In the genomic region with DNA sequence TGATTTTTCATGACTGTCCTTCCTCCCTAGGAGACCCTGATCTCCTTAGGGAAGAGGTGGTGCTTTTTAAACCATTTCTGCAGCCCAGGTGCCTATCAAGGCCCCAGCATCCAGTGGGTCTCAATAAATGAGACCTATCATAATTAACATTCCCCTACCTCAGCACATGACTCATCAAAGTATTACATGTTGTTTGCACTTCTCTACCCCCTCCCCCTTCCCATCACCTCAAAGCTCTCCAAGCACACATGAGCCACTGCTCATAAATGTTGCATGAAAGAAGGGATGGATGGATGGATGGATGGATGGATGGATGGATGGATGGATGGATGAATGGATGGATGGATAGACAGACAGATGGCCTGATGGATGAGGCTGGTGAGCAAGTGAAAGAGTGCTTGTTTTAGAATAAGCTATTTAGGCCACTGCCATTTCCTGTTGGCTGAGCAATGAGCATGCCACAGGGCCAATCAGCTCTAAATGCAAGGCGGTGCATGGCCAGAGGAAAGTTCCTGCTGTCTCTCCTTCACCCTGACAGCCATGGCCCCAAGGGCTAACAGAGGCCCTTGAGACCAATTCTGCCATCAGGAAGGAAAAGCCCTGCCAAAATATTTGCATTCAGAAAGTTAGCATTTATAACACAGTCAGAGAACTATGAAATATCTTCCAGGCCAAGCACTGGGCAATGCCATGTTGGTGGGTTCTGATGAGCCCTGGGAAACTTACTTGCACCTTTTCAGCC, we compare ENCODE assay signal across 28 cellular contexts. TPM values are rescaled to one million over a fixed set of nuclear protein-coding genes. Genes with fewer than 3 reads are reported as not detected.
"Had no signal": no experiment of that assay in that cellular context is flagged by ENCODE, and none has a peak within 500 bp of the region (broad histone marks: within the 10 kb centered on the region; RNA-seq: fewer than 3 reads in every experiment).

No MANE protein-coding gene starts in this region.

- ATAC-seq: activated T-cell treated with anti-CD3 and anti-CD28 coated beads, Interleukin-2, amount 50 U/mL, for 4 hours; effector memory CD8-positive, alpha-beta T cell; naive thymus-derived CD8-positive, alpha-beta T cell; WTC11 had no signal

- FAIRE-seq: astrocyte, endothelial cell of umbilical vein, frontal cortex had no signal

- DNase-seq: activated CD4-positive, alpha-beta T cell treated with anti-CD3 and anti-CD28 coated beads, Interleukin-2, amount 50 U/mL, for 4 hours; activated CD8-positive, alpha-beta memory T cell treated with anti-CD3 and anti-CD28 coated beads, Interleukin-2, amount 50 U/mL, for 48 hours; activated naive CD4-positive, alpha-beta T cell treated with Interleukin-2 at 50 U/mL for 16 hours; activated naive CD8-positive, alpha-beta T cell treated with anti-CD3 and anti-CD28 coated beads for 36 hours; activated T-cell treated with anti-CD3 and anti-CD28 coated beads, Interleukin-2, amount 50 U/mL, for 4 hours; colonic mucosa; dorsolateral prefrontal cortex; effector memory CD8-positive, alpha-beta T cell; glutamatergic neuron; hippocampal formation; left ventricle myocardium inferior; naive thymus-derived CD8-positive, alpha-beta T cell; retina; stimulated activated CD4-positive, alpha-beta T cell treated with anti-CD3 and anti-CD28 coated beads, Interleukin-4, amount 100 ng/mL, for 1 hour; stimulated activated naive CD4-positive, alpha-beta T cell; T-helper 9 cell had no signal

- H3K36me3 ChIP-seq: colonic mucosa, esophagus muscularis mucosa, left ventricle myocardium inferior, neural progenitor cell, thoracic aorta had no signal

- H3K4me3 ChIP-seq: colonic mucosa, dorsolateral prefrontal cortex, esophagus muscularis mucosa, left ventricle myocardium inferior, neural progenitor cell, thoracic aorta had no signal

- H3K27ac ChIP-seq: colonic mucosa, dorsolateral prefrontal cortex, esophagus muscularis mucosa, left ventricle myocardium inferior, neural progenitor cell, thoracic aorta had no signal

- H3K4me2 ChIP-seq: neural progenitor cell had no signal

- H3K4me1 ChIP-seq: colonic mucosa, esophagus muscularis mucosa, left ventricle myocardium inferior, neural progenitor cell had no signal

- H3K9me3 ChIP-seq: colonic mucosa, esophagus muscularis mucosa, left ventricle myocardium inferior, thoracic aorta had no signal

- H2AFZ ChIP-seq: neural progenitor cell had no signal

- H3K27me3 ChIP-seq: colonic mucosa, neural progenitor cell had no signal

- H3K9ac ChIP-seq: neural progenitor cell had no signal

RNA-seq across cellular contexts. Expression of gene STEAP3, which starts 20.9 kb away (rescaled TPM):
- total RNA-seq: naive thymus-derived CD8-positive, alpha-beta T cell had no signal

RNA-seq across cellular contexts. Expression of gene C1QL2, which starts 44.2 kb away (rescaled TPM):
- total RNA-seq: activated CD8-positive, alpha-beta memory T cell treated with anti-CD3 and anti-CD28 coated beads for 36 hours; activated naive CD8-positive, alpha-beta T cell treated with anti-CD3 and anti-CD28 coated beads for 36 hours; activated T-cell treated with anti-CD3 and anti-CD28 coated beads, Interleukin-2, amount 50 U/mL, for 4 hours; colonic mucosa; endothelial cell of umbilical vein; esophagus muscularis mucosa; left ventricle myocardium inferior; lung microvascular endothelial cell; mesothelial cell of epicardium; naive thymus-derived CD8-positive, alpha-beta T cell; omental fat pad; posterior vena cava; thoracic aorta had no signal
- polyA plus RNA-seq: endothelial cell of umbilical vein; naive thymus-derived CD8-positive, alpha-beta T cell had no signal
